In genomic region chr12:115871714-115872113, GRCh38 we compare ENCODE assay signal across 8 cellular contexts.
DNase-seq lines count a peak whose midpoint lies in the region; ATAC-seq, FAIRE-seq and TF ChIP-seq lines count a peak whose summit lies in the region.

No MANE protein-coding gene starts in this region.

- peak; percentile 13 for DNase-seq in A172 (ENCODE audit: low spot score)
- peak; percentile 21 for DNase-seq in GM12891 (ENCODE audit: insufficient read length, low spot score)
- peak; percentile 21 for DNase-seq in HuH-7.5 (ENCODE audit: low spot score)
- peak; percentile 33 to 39 for DNase-seq in SHP77 (lab: John Stamatoyannopoulos, UW)
- peak; percentile 46 for DNase-seq in germinal center (ENCODE audit: low spot score)
- no peak for DNase-seq in suprapubic skin (ENCODE audit: low spot score in 2 of 2)
- no peak for DNase-seq in stimulated activated CD4-positive, alpha-beta T cell treated with anti-CD3 and anti-CD28 coated beads, Interleukin-2, amount 100 ng/mL, for 48 hours

- TF ChIP-seq EP300 in suprapubic skin (IDR thresholded peaks at IDR 0.05): no peak

- WGBS in suprapubic skin: 56% methylated on average over 3 of the region's 3 CpGs

- H3K4me1 ChIP-seq in suprapubic skin: peaks cover 29% of the 10 kb centered on the region

- no peaks in the 10 kb centered on the region for H3K36me3 ChIP-seq in suprapubic skin

- H3K27ac ChIP-seq in suprapubic skin: peak overlapping the region; percentile 70

- FAIRE-seq in GM12891 (lab: Jason Lieb, UNC): no peak

- no peaks in the 10 kb centered on the region for H3K27me3 ChIP-seq in suprapubic skin

- H3K9me3 ChIP-seq in suprapubic skin: no peaks in the 10 kb centered on the region

- no peak overlapping the region for H3K4me3 ChIP-seq in suprapubic skin

- TF ChIP-seq POLR2A in GM12891 (IDR thresholded peaks at IDR 0.05; ENCODE audit: low read depth, low read length): no peak
- no peak for TF ChIP-seq POLR2A in suprapubic skin (IDR thresholded peaks at IDR 0.05)

- peak in 1 of 2 donors; percentile 46 for TF ChIP-seq CTCF in suprapubic skin (IDR thresholded peaks at IDR 0.05)

- no peak for ATAC-seq in GM19397 (IDR thresholded peaks at IDR 0.05; ENCODE audit: unreplicated experiment)

TF ChIP-seq in GM12891, 5 proteins besides CTCF, POLR2A, EP300 and RAD21:
- no peak for TF ChIP-seq POU2F2 (IDR thresholded peaks at IDR 0.05; ENCODE audit: low read depth, low read length)
- TF ChIP-seq SPI1 (IDR thresholded peaks at IDR 0.05; ENCODE audit: low read depth, low read length): peak; percentile 56

Comparison
In these comparisons a context has a peak if more than half of its experiments do, and no peak if none do; other contexts are left out.
1. DNase-seq: peak in A172 (single experiment), GM12891 (single experiment), HuH-7.5 (single experiment), SHP77 (2 of 2) and germinal center (single experiment); none in suprapubic skin (0 of 2) and stimulated activated CD4-positive, alpha-beta T cell treated with anti-CD3 and anti-CD28 coated beads, Interleukin-2, amount 100 ng/mL, for 48 hours (0 of 2).